8 cellular contexts compared by ENCODE assay signal in genomic region chr10:102449321-102450123, GRCh38. TPM values are rescaled to one million over a fixed set of nuclear protein-coding genes. Genes with fewer than 3 reads are reported as not detected.
DNase-seq lines count a peak whose midpoint lies in the region; ATAC-seq lines count a peak whose summit lies in the region.

No MANE protein-coding gene starts in this region.

- H3K36me3 ChIP-seq in mesodermal cell (ENCODE audit: control insufficient read depth, insufficient read depth, low read length): no peaks in the 10 kb centered on the region

- 8 to 15% methylated on average over 11 to 18 of the region's 30 CpGs for WGBS in mesodermal cell (ENCODE audit: insufficient coverage in 2 of 2), 2 experiments

- DNase-seq in NCI-H510A treated with DMSO at 0.1 percent for 48 hours (lab: John Stamatoyannopoulos, UW) (peak; percentile 85), ecto neural progenitor cell (ENCODE audit: low spot score) (peak; percentile 67)
- DNase-seq in activated CD4-positive, alpha-beta T cell treated with anti-CD3 and anti-CD28 coated beads, Interleukin-2, amount 50 U/mL, for 48 hours: peak; percentile 87 to 93
- peak; percentile 53 to 75 for DNase-seq in stimulated activated CD8-positive, alpha-beta memory T cell treated with anti-CD3 and anti-CD28 coated beads, Interleukin-4, amount 100 ng/mL, for 1 hour (ENCODE audit: low read depth in 2 of 2, low spot score in 1 of 2)

- H3K4me1 ChIP-seq in mesodermal cell (ENCODE audit: control insufficient read depth, insufficient read depth, low read length, poor library complexity, severe bottlenecking): peaks cover 16% of the 10 kb centered on the region

- ATAC-seq in GM18520 (IDR thresholded peaks at IDR 0.05; ENCODE audit: unreplicated experiment): peak; percentile 37
- peak; percentile 35 for ATAC-seq in HG03139 (IDR thresholded peaks at IDR 0.05; ENCODE audit: unreplicated experiment)
- ATAC-seq in GM19452 (IDR thresholded peaks at IDR 0.05; ENCODE audit: unreplicated experiment): no peak

- no peaks in the 10 kb centered on the region for H3K9me3 ChIP-seq in mesodermal cell (ENCODE audit: control insufficient read depth, low read length)

- H3K27ac ChIP-seq in mesodermal cell (ENCODE audit: low read depth, low read length, severe bottlenecking): no peak overlapping the region

- peak overlapping the region; percentile 59 for H3K4me3 ChIP-seq in mesodermal cell (ENCODE audit: extremely low read depth, insufficient read depth, low read length, poor library complexity, severe bottlenecking)

RNA-seq across cellular contexts. Expression of gene C10orf95, which starts 1.8 kb away (rescaled TPM):
- not detected for polyA plus RNA-seq in mesodermal cell (2013, experiment 1 of 2)
- polyA plus RNA-seq in mesodermal cell (2013, experiment 2 of 2): not detected

RNA-seq across cellular contexts. Expression of gene CUEDC2, which starts 17.1 kb away (rescaled TPM):
- 90.8 TPM for polyA plus RNA-seq in mesodermal cell (2013, experiment 1 of 2)
- polyA plus RNA-seq in mesodermal cell (2013, experiment 2 of 2): 74.4 TPM

RNA-seq across cellular contexts. Expression of gene FBXL15, which starts 28.9 kb away (rescaled TPM):
- 9.8 TPM for polyA plus RNA-seq in mesodermal cell (2013, experiment 1 of 2)
- polyA plus RNA-seq in mesodermal cell (2013, experiment 2 of 2): 7.5 TPM

RNA-seq across cellular contexts. Expression of gene PSD, which starts 30.9 kb away (rescaled TPM):
- polyA plus RNA-seq in mesodermal cell (2013, experiment 1 of 2): 6.6 TPM
- 5.9 TPM for polyA plus RNA-seq in mesodermal cell (2013, experiment 2 of 2)

RNA-seq across cellular contexts. Expression of gene ACTR1A, which starts 53.0 kb away (rescaled TPM):
- polyA plus RNA-seq in mesodermal cell (2013, experiment 1 of 2): 142 TPM
- 122 TPM for polyA plus RNA-seq in mesodermal cell (2013, experiment 2 of 2)
